ENCODE assay signal across 8 cellular contexts in the genomic region with DNA sequence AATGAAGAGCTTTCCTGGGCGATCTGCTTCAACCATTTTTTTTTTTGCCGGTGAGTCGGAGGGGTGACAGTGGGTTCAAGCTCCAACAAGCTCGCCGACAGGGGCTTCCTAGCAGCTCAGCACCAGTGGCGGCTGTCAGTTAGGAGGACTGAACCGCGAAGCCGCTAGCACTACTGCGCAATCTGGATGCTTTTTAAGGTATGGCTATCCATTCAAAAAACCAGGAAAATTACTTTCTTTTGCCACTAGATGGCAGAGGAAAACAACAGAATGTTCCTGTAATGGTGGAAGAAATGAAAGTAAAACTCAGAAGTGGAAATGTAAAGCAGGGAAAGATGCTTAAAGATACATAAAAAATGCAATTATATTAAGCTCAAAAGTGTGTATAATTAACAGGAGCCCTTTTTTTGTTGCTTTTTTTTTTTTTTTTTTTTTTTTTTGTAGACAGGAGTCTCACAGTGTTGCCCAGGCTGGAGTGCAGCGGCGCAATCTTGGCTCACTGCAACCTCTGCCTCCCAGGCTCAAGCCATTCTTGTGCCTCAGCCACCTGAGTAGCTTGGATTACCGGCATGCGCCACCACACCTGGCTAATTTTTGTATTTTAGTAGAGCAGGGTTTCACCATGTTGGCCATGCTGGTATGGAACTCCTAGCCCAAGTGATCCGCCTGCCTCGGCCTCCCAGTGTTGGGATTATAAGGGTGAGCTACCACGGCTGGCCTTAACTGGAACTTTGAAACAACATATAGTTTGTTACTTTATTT. TPM values are rescaled to one million over a fixed set of nuclear protein-coding genes. Genes with fewer than 3 reads are reported as not detected.
DNase-seq lines count a peak whose midpoint lies in the region; ATAC-seq, FAIRE-seq and TF ChIP-seq lines count a peak whose summit lies in the region.

No MANE protein-coding gene starts in this region.

- H4K20me1 ChIP-seq in OCI-LY3 (ENCODE audit: insufficient read depth, low read length) (peaks cover 4% of the 10 kb centered on the region; the same call in 1 of the 2 replicates), astrocyte (ENCODE audit: insufficient read depth, low read length) (peaks cover 11% of the 10 kb centered on the region), smooth muscle cell (ENCODE audit: low read depth) (peaks cover 83% of the 10 kb centered on the region)

- H3F3A ChIP-seq in smooth muscle cell (ENCODE audit: low read depth): no peaks in the 10 kb centered on the region

- H3K4me2 ChIP-seq in OCI-LY3 (ENCODE audit: low read length): peak overlapping the region; percentile 14
- H3K4me2 ChIP-seq in astrocyte (ENCODE audit: low read length): peak overlapping the region; percentile 40
- H3K4me2 ChIP-seq in smooth muscle cell: peak overlapping the region; percentile 30

- H3K4me3 ChIP-seq in OCI-LY3 (ENCODE audit: low read length) (no peak overlapping the region), astrocyte (ENCODE audit: insufficient read depth, low read depth, low read length) (no peak overlapping the region), right cardiac atrium (ENCODE audit: low read length) (no peak overlapping the region), smooth muscle cell (no peak overlapping the region)

- H3K79me2 ChIP-seq in OCI-LY3 (ENCODE audit: low read length) (peaks cover 57% of the 10 kb centered on the region), astrocyte (ENCODE audit: insufficient read depth, low read length) (peaks cover 69% of the 10 kb centered on the region), smooth muscle cell (ENCODE audit: low read depth) (peaks cover 75% of the 10 kb centered on the region)

- no peak overlapping the region for H3K27ac ChIP-seq in OCI-LY3 (ENCODE audit: low read length)
- peak overlapping the region; percentile 61 for H3K27ac ChIP-seq in astrocyte (ENCODE audit: low read depth, low read length)
- H3K27ac ChIP-seq in right cardiac atrium (ENCODE audit: low read length): peak overlapping the region; percentile 12
- H3K27ac ChIP-seq in smooth muscle cell (ENCODE audit: low read depth): peak overlapping the region; percentile 55

- 63% methylated on average over 17 of the region's 17 CpGs for WGBS in right cardiac atrium
- WGBS in smooth muscle cell (ENCODE audit: low lambda C conversion rate): 90% methylated on average over 17 of the region's 17 CpGs

- peak overlapping the region; percentile 4 for H3K27ac Mint-ChIP-seq in astrocyte (ENCODE audit: unreplicated experiment)

- no peak for FAIRE-seq in astrocyte (lab: Jason Lieb, UNC)

- peak; percentile 43 for ATAC-seq in HG02981 (IDR thresholded peaks at IDR 0.05; ENCODE audit: unreplicated experiment)
- ATAC-seq in right cardiac atrium: peak; percentile 51 to 59

- H3K4me1 ChIP-seq in OCI-LY3 (ENCODE audit: low read length) (peaks cover 17% of the 10 kb centered on the region), astrocyte (ENCODE audit: insufficient read depth, low read length) (peaks cover 23% of the 10 kb centered on the region), right cardiac atrium (ENCODE audit: control insufficient read depth, insufficient read depth, low read length) (peaks cover 6% of the 10 kb centered on the region), smooth muscle cell (ENCODE audit: low read depth) (peaks cover 3% of the 10 kb centered on the region)

- peaks cover 6% of the 10 kb centered on the region for H3K36me3 Mint-ChIP-seq in astrocyte (ENCODE audit: low read depth, unreplicated experiment)

- peak; percentile 45 for TF ChIP-seq CTCF in OCI-LY3 (IDR thresholded peaks at IDR 0.05; ENCODE audit: low read depth, low read length)
- peak; percentile 66 for TF ChIP-seq CTCF in astrocyte (IDR thresholded peaks at IDR 0.05; ENCODE audit: insufficient read depth, low read depth, low read length)
- TF ChIP-seq CTCF in smooth muscle cell (IDR thresholded peaks at IDR 0.05; ENCODE audit: borderline replicate concordance, insufficient read depth, poor library complexity, severe bottlenecking): peak; percentile 60

- H3K27me3 ChIP-seq in OCI-LY3 (ENCODE audit: low read depth, low read length): no peaks in the 10 kb centered on the region
- no peaks in the 10 kb centered on the region for H3K27me3 ChIP-seq in astrocyte (ENCODE audit: insufficient read depth, low read length)
- H3K27me3 ChIP-seq in right cardiac atrium (ENCODE audit: control insufficient read depth, insufficient read depth): no peaks in the 10 kb centered on the region
- no peaks in the 10 kb centered on the region for H3K27me3 ChIP-seq in smooth muscle cell (ENCODE audit: low read depth)

- H3K4me1 Mint-ChIP-seq in astrocyte (ENCODE audit: low read depth, unreplicated experiment): peaks cover 40% of the 10 kb centered on the region

- H3K9ac ChIP-seq in OCI-LY3 (ENCODE audit: low read length) (no peak overlapping the region), astrocyte (ENCODE audit: low read length) (no peak overlapping the region), smooth muscle cell (ENCODE audit: low read depth) (no peak overlapping the region)

- H3K27me3 Mint-ChIP-seq in astrocyte (ENCODE audit: low read depth, unreplicated experiment): no peaks in the 10 kb centered on the region

- H3K4me3 Mint-ChIP-seq in astrocyte (ENCODE audit: unreplicated experiment): no peak overlapping the region

- intact Hi-C loops in right cardiac atrium (cut with DNase I): no loop called here

- H2AFZ ChIP-seq in OCI-LY3 (ENCODE audit: low read depth, low read length) (no peak overlapping the region), astrocyte (ENCODE audit: low read depth, low read length) (no peak overlapping the region), smooth muscle cell (ENCODE audit: low read depth) (no peak overlapping the region)

- no peaks in the 10 kb centered on the region for H3K9me3 ChIP-seq in OCI-LY3 (ENCODE audit: insufficient read depth, low read length)
- no peaks in the 10 kb centered on the region for H3K9me3 ChIP-seq in astrocyte (ENCODE audit: insufficient read depth, low read depth, low read length)
- H3K9me3 ChIP-seq in right cardiac atrium (ENCODE audit: control insufficient read depth, low read length): no peaks in the 10 kb centered on the region
- no peaks in the 10 kb centered on the region for H3K9me3 ChIP-seq in smooth muscle cell (replicated peaks; ENCODE audit: low read depth)

- H3K9me3 Mint-ChIP-seq in astrocyte (ENCODE audit: unreplicated experiment): no peaks in the 10 kb centered on the region

- peak in 2 of 3 experiments; percentile 58 for DNase-seq in NCI-H1417 (lab: John Stamatoyannopoulos, UW)
- DNase-seq in NCI-H1417 treated with DMSO at 0.1 percent for 48 hours (lab: John Stamatoyannopoulos, UW): no peak
- DNase-seq in astrocyte (ENCODE audit: low read depth): peak; percentile 35
- DNase-seq in right cardiac atrium: peak in 2 of 3 donors; percentile 59 to 72
- no peak for DNase-seq in smooth muscle cell (lab: John Stamatoyannopoulos, UW; ENCODE audit: unreplicated experiment)
- no peak for DNase-seq in mesenteric fat pad (ENCODE audit: low spot score)

- peaks cover 18% of the 10 kb centered on the region for H3K36me3 ChIP-seq in OCI-LY3 (replicated peaks; ENCODE audit: low read depth, low read length)
- no peaks in the 10 kb centered on the region for H3K36me3 ChIP-seq in astrocyte (ENCODE audit: insufficient read depth, low read length)
- H3K36me3 ChIP-seq in smooth muscle cell (ENCODE audit: low read depth): no peaks in the 10 kb centered on the region

RNA-seq across cellular contexts. Expression of a gene that starts 8.5 kb away (rescaled TPM):
- total RNA-seq in astrocyte (21.0 and 21.3 TPM in 2 replicates), right cardiac atrium (10 to 100 TPM in 3 of 4 donors, 1 to 10 TPM in 1; 9.4 to 14.3 (median 11.5) TPM), smooth muscle cell (45.5 and 54.6 TPM in 2 replicates), mesenteric fat pad (28.1 TPM)
- polyA plus RNA-seq in right cardiac atrium (9.6 TPM), smooth muscle cell (45.0 and 49.0 TPM in 2 replicates)

RNA-seq across cellular contexts. Expression of a gene that starts 8.5 kb away (rescaled TPM):
- 10.1 and 10.9 TPM in 2 replicates for total RNA-seq in astrocyte
- total RNA-seq in right cardiac atrium: 10 to 100 TPM; 11.1 to 16.6 (median 13.2) TPM
- 3.5 TPM for polyA plus RNA-seq in right cardiac atrium
- total RNA-seq in smooth muscle cell: 8.1 and 9.9 TPM in 2 replicates
- 4.4 and 5.2 TPM in 2 replicates for polyA plus RNA-seq in smooth muscle cell
- total RNA-seq in mesenteric fat pad: 31.3 TPM

RNA-seq across cellular contexts. Expression of a gene that starts 38.7 kb away (rescaled TPM):
- total RNA-seq in astrocyte (30.3 and 34.9 TPM in 2 replicates), right cardiac atrium (10 to 100 TPM in 1 of 4 donors, 1 to 10 TPM in 3; 7.4 to 10.3 (median 8.3) TPM), smooth muscle cell (15.8 and 18.6 TPM in 2 replicates), mesenteric fat pad (10.3 TPM)
- polyA plus RNA-seq in right cardiac atrium (3.5 TPM), smooth muscle cell (5.5 and 6.9 TPM in 2 replicates)

Comparison
In these comparisons a context has a peak if more than half of its experiments do, and no peak if none do; other contexts are left out.
1. DNase-seq: peak in NCI-H1417 (2 of 3), astrocyte (single experiment) and right cardiac atrium (2 of 3); none in NCI-H1417 treated with DMSO at 0.1 percent for 48 hours (single experiment), smooth muscle cell (single experiment) and mesenteric fat pad (single experiment).
2. Peak in every context shown above with its lines, with median percentiles within 50 percentile points of each other: H3K4me2 ChIP-seq and CTCF ChIP-seq.